In genomic region chr20:22578221-22579118, GRCh38 we compare ENCODE assay signal across 14 cellular contexts. TPM values are rescaled to one million over a fixed set of nuclear protein-coding genes. Genes with fewer than 3 reads are reported as not detected.
DNase-seq lines count a peak whose midpoint lies in the region; ATAC-seq and TF ChIP-seq lines count a peak whose summit lies in the region.
"Had no signal": no experiment of that assay in that cellular context is flagged by ENCODE, and none has a peak within 500 bp of the region (broad histone marks: within the 10 kb centered on the region; RNA-seq: fewer than 3 reads in every experiment).

No MANE protein-coding gene starts in this region.

- TF ChIP-seq CTCF in glutamatergic neuron (IDR thresholded peaks at IDR 0.05; ENCODE audit: partially characterized antibody, unreplicated experiment) (no peak), neural cell (IDR thresholded peaks at IDR 0.05; ENCODE audit: poor library complexity, severe bottlenecking) (no peak)

- H3K4me3 Mint-ChIP-seq in glutamatergic neuron (ENCODE audit: unreplicated experiment), result peak overlapping the region; percentile 63

- no peak overlapping the region for H2AFZ ChIP-seq in neural cell (ENCODE audit: low read depth, low read length)

- no peaks in the 10 kb centered on the region for H3K9me3 ChIP-seq in neural cell (ENCODE audit: low read length)

- H3K36me3 ChIP-seq in neural cell (ENCODE audit: insufficient read depth, low read length), result no peaks in the 10 kb centered on the region

- no peak overlapping the region for H3K9ac ChIP-seq in neural cell (ENCODE audit: low read length)

- H3K27ac ChIP-seq in neural cell (ENCODE audit: low read length), result no peak overlapping the region

- no peak overlapping the region for H3K4me3 ChIP-seq in neural cell (ENCODE audit: low read length)

- no peaks in the 10 kb centered on the region for H3K9me2 ChIP-seq in neural cell (ENCODE audit: insufficient read depth, low read length)

- peaks cover 4% of the 10 kb centered on the region for H3K36me3 Mint-ChIP-seq in glutamatergic neuron (ENCODE audit: unreplicated experiment)

- DNase-seq in COR-L47 (lab: John Stamatoyannopoulos, UW) (peak; percentile 89), NCI-H146 (lab: John Stamatoyannopoulos, UW) (peak; percentile 97), glutamatergic neuron (no peak), cerebellar nuclear complex (lab: John Stamatoyannopoulos, UW) (no peak)
- DNase-seq: activated CD4-positive, alpha-beta T cell treated with anti-CD3 and anti-CD28 coated beads for 48 hours; activated effector memory CD4-positive, alpha-beta T cell treated with Interleukin-2 at 50 U/mL for 16 hours; caudate nucleus; GF-D8; Kasumi-1; occipital lobe had no signal

- H3K27me3 Mint-ChIP-seq in glutamatergic neuron (ENCODE audit: unreplicated experiment), result peaks cover 52% of the 10 kb centered on the region

- H3F3A ChIP-seq in neural cell (ENCODE audit: insufficient read depth, low read length, poor library complexity, severe bottlenecking), result no peaks in the 10 kb centered on the region

- H3K9me3 Mint-ChIP-seq in glutamatergic neuron (ENCODE audit: unreplicated experiment), result peaks cover 14% of the 10 kb centered on the region

- TF ChIP-seq EP300 in neural cell (conservative IDR thresholded peaks at IDR 0.05; ENCODE audit: poor library complexity, severe bottlenecking), result no peak

- no peak overlapping the region for H3K27ac Mint-ChIP-seq in glutamatergic neuron (ENCODE audit: unreplicated experiment)

- no peaks in the 10 kb centered on the region for H3K79me2 ChIP-seq in neural cell (replicated peaks; ENCODE audit: insufficient read depth, low read length)

- no peak for TF ChIP-seq RAD21 in neural cell (conservative IDR thresholded peaks at IDR 0.05)

- ATAC-seq in GM19455 (IDR thresholded peaks at IDR 0.05; ENCODE audit: unreplicated experiment), result no peak
- no peak for ATAC-seq in HG03439 (IDR thresholded peaks at IDR 0.05; ENCODE audit: unreplicated experiment)
- ATAC-seq in GM19467 (IDR thresholded peaks at IDR 0.05; ENCODE audit: unreplicated experiment), result no peak

- H3K4me2 ChIP-seq in neural cell (ENCODE audit: low read length), result no peak overlapping the region

- no peaks in the 10 kb centered on the region for H4K20me1 ChIP-seq in neural cell (ENCODE audit: insufficient read depth)

- peaks cover 14% of the 10 kb centered on the region for H3K4me1 Mint-ChIP-seq in glutamatergic neuron (ENCODE audit: low read depth, unreplicated experiment)

- H3K27me3 ChIP-seq in neural cell (ENCODE audit: insufficient read depth, low read depth, low read length), result peaks cover 100% of the 10 kb centered on the region

TF ChIP-seq in neural cell, 6 proteins besides CTCF, POLR2A, EP300 and RAD21:
- peak; percentile 51 for TF ChIP-seq EZH2 (IDR thresholded peaks at IDR 0.05; ENCODE audit: borderline replicate concordance, insufficient read depth, low read length, poor library complexity, severe bottlenecking)
- TF ChIP-seq REST (IDR thresholded peaks at IDR 0.05; ENCODE audit: borderline replicate concordance), result no peak

RNA-seq across cellular contexts. Expression of gene FOXA2, which starts 5.9 kb away (rescaled TPM):
- total RNA-seq in glutamatergic neuron (ENCODE audit: unreplicated experiment), result not detected
- not detected in 2 replicates for polyA plus RNA-seq in neural cell
- polyA minus RNA-seq in neural cell, result not detected in 2 replicates
- total RNA-seq: occipital lobe had no signal

Comparison
In these comparisons a context has a peak if more than half of its experiments do, and no peak if none do; other contexts are left out.
1. DNase-seq: peak in COR-L47 (single experiment) and NCI-H146 (single experiment); none in glutamatergic neuron (single experiment) and cerebellar nuclear complex (0 of 2).